Comparison of ENCODE assay signal across 13 cellular contexts in the genomic region with DNA sequence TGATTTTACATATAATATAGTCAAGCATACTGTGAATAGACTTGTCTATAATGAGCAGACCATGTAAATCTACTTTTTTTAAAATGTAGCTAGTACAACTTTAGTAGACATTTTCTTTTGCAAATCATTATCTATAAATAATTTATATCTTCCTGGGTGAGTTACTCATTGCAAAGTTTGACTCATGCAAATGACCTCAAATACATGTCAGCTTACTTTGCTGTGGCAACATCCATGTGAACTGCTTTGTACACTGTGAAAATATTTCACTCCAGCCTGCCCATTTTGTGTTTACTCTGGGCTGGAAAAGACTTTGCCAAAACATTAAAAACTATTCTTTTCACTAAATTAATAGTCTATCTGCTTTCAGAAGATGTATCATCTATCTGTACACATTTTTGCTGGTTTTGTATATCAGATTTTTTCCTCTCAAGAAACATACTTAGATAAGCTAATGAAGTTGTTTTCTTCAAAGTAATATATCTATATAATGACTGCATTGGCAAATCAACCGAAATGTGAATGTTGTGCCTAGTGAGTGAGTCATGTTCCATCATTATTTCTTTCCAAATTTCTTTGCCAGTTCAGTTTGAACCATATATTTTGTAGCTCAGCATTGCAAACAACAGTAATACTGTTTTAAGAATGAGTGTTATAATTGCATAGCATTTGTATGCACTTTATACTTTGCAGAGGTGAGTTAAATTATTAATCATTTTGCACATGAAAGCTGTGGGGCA. TPM values are rescaled to one million over a fixed set of nuclear protein-coding genes. Genes with fewer than 3 reads are reported as not detected.
DNase-seq lines count a peak whose midpoint lies in the region; ATAC-seq and TF ChIP-seq lines count a peak whose summit lies in the region.
"Had no signal": no experiment of that assay in that cellular context is flagged by ENCODE, and none has a peak within 500 bp of the region (broad histone marks: within the 10 kb centered on the region; RNA-seq: fewer than 3 reads in every experiment).

No MANE protein-coding gene starts in this region.

- intact Hi-C loops in head of caudate nucleus (cut with DNase I) = no loop called here

- H3K4me3 Mint-ChIP-seq in mesothelial cell of epicardium = no peak overlapping the region

- no peaks in the 10 kb centered on the region for H3K4me1 Mint-ChIP-seq in mesothelial cell of epicardium

- ATAC-seq in HG03457 (IDR thresholded peaks at IDR 0.05; ENCODE audit: unreplicated experiment) = no peak
- ATAC-seq: HCT116 had no signal

- H3K9me3 Mint-ChIP-seq in mesothelial cell of epicardium = peaks cover 3% of the 10 kb centered on the region

- H3K27ac Mint-ChIP-seq in mesothelial cell of epicardium = no peak overlapping the region

- H3K27me3 Mint-ChIP-seq in mesothelial cell of epicardium (ENCODE audit: low read depth) = no peaks in the 10 kb centered on the region

- no peak overlapping the region for H3K4me3 ChIP-seq in astrocyte of the spinal cord (ENCODE audit: low read depth, low read length)

- TF ChIP-seq CTCF in AG09319 (IDR thresholded peaks at IDR 0.05; ENCODE audit: low read depth, low read length) (no peak), astrocyte of the spinal cord (IDR thresholded peaks at IDR 0.05; ENCODE audit: low read depth, low read length) (no peak), mesothelial cell of epicardium (IDR thresholded peaks at IDR 0.05; ENCODE audit: unreplicated experiment) (no peak)

- in situ Hi-C loops in astrocyte of the spinal cord (cut with HindIII; ENCODE audit: low sequenced_read_pairs) = no loop called here

- peaks cover 18% of the 10 kb centered on the region for H3K36me3 Mint-ChIP-seq in mesothelial cell of epicardium

- DNase-seq in AG09319 (ENCODE audit: extremely low read depth, low read depth) (peak; percentile 47), HK-2 (ENCODE audit: unreplicated experiment) (peak; percentile 22), astrocyte of the spinal cord (ENCODE audit: low read depth, low spot score) (peak; percentile 89), kidney tubule cell (ENCODE audit: low spot score) (peak; percentile 90), head of caudate nucleus (no peak), NCI-H1105 treated with DMSO at 0.1 percent for 48 hours (lab: John Stamatoyannopoulos, UW) (no peak), mesothelial cell of epicardium (ENCODE audit: low spot score in 2 of 2, unreplicated experiment in 2 of 2) (no peak)
- DNase-seq: COR-L47, NCI-H2029, WERI-Rb-1 had no signal

RNA-seq across cellular contexts. Expression of a gene that starts 26.5 kb away (rescaled TPM):
- total RNA-seq in mesothelial cell of epicardium = 5.1 to 6.0 TPM (median 5.6 TPM) in 3 replicates
- total RNA-seq: pulmonary artery endothelial cell had no signal

RNA-seq across cellular contexts. Expression of a gene that starts 49.8 kb away (rescaled TPM):
- not detected in 3 replicates for total RNA-seq in mesothelial cell of epicardium
- total RNA-seq: pulmonary artery endothelial cell had no signal

Comparison
In these comparisons a context has a peak if more than half of its experiments do, and no peak if none do; other contexts are left out.
1. DNase-seq: peak in AG09319 (single experiment), HK-2 (single experiment), astrocyte of the spinal cord (single experiment) and kidney tubule cell (single experiment); none in head of caudate nucleus (0 of 42), NCI-H1105 treated with DMSO at 0.1 percent for 48 hours (single experiment) and mesothelial cell of epicardium (0 of 2).